1 cellular context compared by ENCODE assay signal in genomic region chr20:57705103-57705899, GRCh38.
TF ChIP-seq lines count a peak whose summit lies in the region.

No MANE protein-coding gene starts in this region.

TF ChIP-seq in SK-N-SH, 30 proteins besides CTCF, POLR2A, EP300 and RAD21 (continued from another document):
- no peak for TF ChIP-seq FOXM1 (IDR thresholded peaks at IDR 0.05; ENCODE audit: low read depth)
TF ChIP-seq in SK-N-SH: peak in this region for 0.
